1 cellular context compared by ENCODE assay signal in genomic region chr3:181252626-181253025, GRCh38.
TF ChIP-seq lines count a peak whose summit lies in the region.

No MANE protein-coding gene starts in this region.

TF ChIP-seq in SK-N-SH, 30 proteins besides CTCF, POLR2A, EP300 and RAD21 (continued from another document):
- no peak for TF ChIP-seq REST (IDR thresholded peaks at IDR 0.05; ENCODE audit: low read depth, low read length)
- TF ChIP-seq MEF2A (IDR thresholded peaks at IDR 0.05; ENCODE audit: borderline replicate concordance, low read depth), result no peak
- no peak for TF ChIP-seq RXRA (IDR thresholded peaks at IDR 0.05; ENCODE audit: borderline replicate concordance, low read depth)
- TF ChIP-seq NFIC (IDR thresholded peaks at IDR 0.05; ENCODE audit: borderline replicate concordance), result no peak
- no peak for TF ChIP-seq SMC3 (IDR thresholded peaks at IDR 0.05; ENCODE audit: low read depth, low read length)
- no peak for TF ChIP-seq FOXM1 (IDR thresholded peaks at IDR 0.05; ENCODE audit: low read depth)
- TF ChIP-seq NRF1 (IDR thresholded peaks at IDR 0.05; ENCODE audit: low read depth, low read length), result no peak
- no peak for TF ChIP-seq USF2 (IDR thresholded peaks at IDR 0.05; ENCODE audit: borderline replicate concordance, low read depth, low read length)
- peak; percentile 92 for TF ChIP-seq CHD2 (IDR thresholded peaks at IDR 0.05; ENCODE audit: low read length, partially characterized antibody)
- peak; percentile 99 for TF ChIP-seq FOXJ3 (CRISPR knock-in tag; IDR thresholded peaks at IDR 0.05)
- peak; percentile 54 for TF ChIP-seq PBX3 (IDR thresholded peaks at IDR 0.05)
- TF ChIP-seq ELF1 (IDR thresholded peaks at IDR 0.05), result no peak
- TF ChIP-seq EZH2phosphoT487 (IDR thresholded peaks at IDR 0.05; ENCODE audit: borderline replicate concordance, low read depth), result no peak
- peak; percentile 57 for TF ChIP-seq TCF12 (IDR thresholded peaks at IDR 0.05)
- TF ChIP-seq YY1 (IDR thresholded peaks at IDR 0.05; ENCODE audit: low read depth), result no peak
- no peak; the same call in 1 of the 2 replicates for TF ChIP-seq RFX5 (IDR thresholded peaks at IDR 0.05; ENCODE audit: low read length)
- TF ChIP-seq FOSL2 (IDR thresholded peaks at IDR 0.05; ENCODE audit: borderline replicate concordance, low read depth), result no peak
- TF ChIP-seq POLR2AphosphoS5 (IDR thresholded peaks at IDR 0.05; ENCODE audit: low read depth, low read length), result peak; percentile 28; the same call in 1 of the 2 replicates
- TF ChIP-seq TAF1 (IDR thresholded peaks at IDR 0.05; ENCODE audit: borderline replicate concordance, low read depth, low read length), result no peak
- TF ChIP-seq MAX (IDR thresholded peaks at IDR 0.05; ENCODE audit: low read depth), result no peak
- peak; percentile 95 for TF ChIP-seq RCOR1 (IDR thresholded peaks at IDR 0.05; ENCODE audit: low read length)
- no peak for TF ChIP-seq GABPA (IDR thresholded peaks at IDR 0.05; ENCODE audit: low read depth)
- TF ChIP-seq IRF3 (IDR thresholded peaks at IDR 0.05; ENCODE audit: low read depth, low read length), result no peak
